Comparison of ENCODE assay signal across 10 cellular contexts in the genomic region with DNA sequence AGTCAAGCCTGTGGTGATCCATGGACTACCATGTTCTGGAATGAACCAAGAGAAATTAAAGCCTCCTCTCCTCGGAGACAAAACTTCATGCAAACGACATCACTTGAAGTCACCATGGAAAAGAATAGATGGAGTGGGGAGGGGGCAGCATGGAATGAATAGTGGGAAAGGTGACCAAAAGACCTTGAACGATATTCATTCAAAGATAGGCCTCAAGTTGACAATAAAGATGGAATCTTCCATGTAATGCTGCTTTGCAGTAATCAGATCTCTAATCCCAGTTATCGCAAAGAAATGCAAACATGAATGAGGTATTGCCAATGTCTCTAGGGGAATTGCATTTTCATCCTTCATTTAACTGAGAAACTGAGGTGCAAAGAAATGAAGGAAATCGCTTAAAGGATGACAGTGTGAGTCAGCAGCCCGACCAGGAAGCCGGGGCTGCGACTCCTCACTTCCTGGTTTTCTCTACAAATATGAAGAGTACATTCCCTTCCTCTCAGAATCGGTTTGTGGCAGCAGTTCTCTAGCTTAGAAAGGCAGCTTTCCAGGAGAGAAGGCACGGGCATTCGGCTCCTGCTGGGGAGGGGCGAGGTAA.
A peak's percentile ranks its signal among the peaks of the same experiment; 100 is the strongest.
DNase-seq lines count a peak whose midpoint lies in the region; ATAC-seq and TF ChIP-seq lines count a peak whose summit lies in the region.
"Had no signal": no experiment of that assay in that cellular context is flagged by ENCODE, and none has a peak within 500 bp of the region (broad histone marks: within the 10 kb centered on the region; RNA-seq: fewer than 3 reads in every experiment).

No MANE protein-coding gene starts in this region.

- peaks cover 12% of the 10 kb centered on the region for H3K27me3 Mint-ChIP-seq in activated naive CD8-positive, alpha-beta T cell treated with anti-CD3 and anti-CD28 coated beads, Interleukin-2, amount 10 ng/mL, durations not matched to agents 7 days and 5 days
- no peaks in the 10 kb centered on the region for H3K27me3 Mint-ChIP-seq in activated naive CD8-positive, alpha-beta T cell treated with anti-CD3 and anti-CD28 coated beads for 36 hours
- H3K27me3 Mint-ChIP-seq in activated naive CD8-positive, alpha-beta T cell treated with anti-CD3 and anti-CD28 coated beads, Interleukin-2, amount 50 U/mL, for 24 hours = no peaks in the 10 kb centered on the region

- H3K4me3 ChIP-seq in upper lobe of left lung = no peak overlapping the region

- TF ChIP-seq POLR2A in upper lobe of left lung (IDR thresholded peaks at IDR 0.05) = no peak

- peaks cover 0 to 10% (median 4%) of the 10 kb centered on the region in 4 donors for H3K4me1 ChIP-seq in upper lobe of left lung

- no peak for TF ChIP-seq EP300 in upper lobe of left lung (IDR thresholded peaks at IDR 0.05)

- no peaks in the 10 kb centered on the region for H3K9me3 Mint-ChIP-seq in activated naive CD8-positive, alpha-beta T cell treated with anti-CD3 and anti-CD28 coated beads, Interleukin-2, amount 10 ng/mL, durations not matched to agents 7 days and 5 days
- no peaks in the 10 kb centered on the region for H3K9me3 Mint-ChIP-seq in activated naive CD8-positive, alpha-beta T cell treated with anti-CD3 and anti-CD28 coated beads for 36 hours
- H3K9me3 Mint-ChIP-seq in activated naive CD8-positive, alpha-beta T cell treated with anti-CD3 and anti-CD28 coated beads, Interleukin-2, amount 50 U/mL, for 24 hours = peaks cover 4% of the 10 kb centered on the region

- POLR2A ChIA-PET in activated naive CD8-positive, alpha-beta T cell treated with anti-CD3 and anti-CD28 coated beads, Interleukin-2, amount 10 ng/mL, durations not matched to agents 7 days and 5 days (lab: Charles Lee) = interaction anchor here (1.0 kb wide), 1 partner anchor 67 kb away, joined by 3 read pairs; no protein-coding TSS in a partner anchor

- H3K36me3 ChIP-seq in upper lobe of left lung = no peaks in the 10 kb centered on the region

- H3K4me1 Mint-ChIP-seq in activated naive CD8-positive, alpha-beta T cell treated with anti-CD3 and anti-CD28 coated beads, Interleukin-2, amount 10 ng/mL, durations not matched to agents 7 days and 5 days = peaks cover 17% of the 10 kb centered on the region
- peaks cover 24% of the 10 kb centered on the region for H3K4me1 Mint-ChIP-seq in activated naive CD8-positive, alpha-beta T cell treated with anti-CD3 and anti-CD28 coated beads for 36 hours
- H3K4me1 Mint-ChIP-seq in activated naive CD8-positive, alpha-beta T cell treated with anti-CD3 and anti-CD28 coated beads, Interleukin-2, amount 50 U/mL, for 24 hours = peaks cover 20% of the 10 kb centered on the region

- H3K27ac ChIP-seq in upper lobe of left lung = peak overlapping the region in 3 of 4 donors; percentile 9 to 52 (median 33)

- peaks cover 6% of the 10 kb centered on the region for H3K36me3 Mint-ChIP-seq in activated naive CD8-positive, alpha-beta T cell treated with anti-CD3 and anti-CD28 coated beads, Interleukin-2, amount 10 ng/mL, durations not matched to agents 7 days and 5 days
- H3K36me3 Mint-ChIP-seq in activated naive CD8-positive, alpha-beta T cell treated with anti-CD3 and anti-CD28 coated beads for 36 hours = peaks cover 4% of the 10 kb centered on the region
- H3K36me3 Mint-ChIP-seq in activated naive CD8-positive, alpha-beta T cell treated with anti-CD3 and anti-CD28 coated beads, Interleukin-2, amount 50 U/mL, for 24 hours (ENCODE audit: low read depth) = no peaks in the 10 kb centered on the region

- DNase-seq in activated naive CD8-positive, alpha-beta T cell treated with anti-CD3 and anti-CD28 coated beads, Interleukin-2, amount 10 ng/mL, durations not matched to agents 7 days and 5 days = no peak
- no peak for DNase-seq in activated naive CD8-positive, alpha-beta T cell treated with anti-CD3 and anti-CD28 coated beads for 36 hours
- no peak for DNase-seq in activated naive CD8-positive, alpha-beta T cell treated with anti-CD3 and anti-CD28 coated beads, Interleukin-2, amount 50 U/mL, for 24 hours
- DNase-seq in left colon = peak; percentile 52 to 54
- peak in 1 of 2 donors; percentile 75 for DNase-seq in upper lobe of left lung
- DNase-seq in islet precursor cell = no peak
- DNase-seq in NCI-H748 (lab: John Stamatoyannopoulos, UW; ENCODE audit: unreplicated experiment) = no peak
- DNase-seq: activated CD4-positive, CD25-positive, alpha-beta regulatory T cell treated with anti-CD3 and anti-CD28 coated beads, Interleukin-2, amount 50 U/mL, for 72 hours; NCI-H187 treated with DMSO at 0.1 percent for 48 hours had no signal

- no peak overlapping the region for H3K4me3 Mint-ChIP-seq in activated naive CD8-positive, alpha-beta T cell treated with anti-CD3 and anti-CD28 coated beads, Interleukin-2, amount 10 ng/mL, durations not matched to agents 7 days and 5 days
- no peak overlapping the region for H3K4me3 Mint-ChIP-seq in activated naive CD8-positive, alpha-beta T cell treated with anti-CD3 and anti-CD28 coated beads for 36 hours
- H3K4me3 Mint-ChIP-seq in activated naive CD8-positive, alpha-beta T cell treated with anti-CD3 and anti-CD28 coated beads, Interleukin-2, amount 50 U/mL, for 24 hours = no peak overlapping the region

- intact Hi-C loops in left colon (cut with DNase I, micrococcal nuclease) = no loop called here

- 46 to 73% methylated on average over 6 to 12 of the region's 12 CpGs for WGBS in upper lobe of left lung, 2 donors

- TF ChIP-seq CTCF in upper lobe of left lung (IDR thresholded peaks at IDR 0.05) = no peak

- H3K9me3 ChIP-seq in upper lobe of left lung = no peaks in the 10 kb centered on the region

- H3K27ac Mint-ChIP-seq in activated naive CD8-positive, alpha-beta T cell treated with anti-CD3 and anti-CD28 coated beads, Interleukin-2, amount 10 ng/mL, durations not matched to agents 7 days and 5 days = peak overlapping the region; percentile 10
- H3K27ac Mint-ChIP-seq in activated naive CD8-positive, alpha-beta T cell treated with anti-CD3 and anti-CD28 coated beads for 36 hours = no peak overlapping the region
- H3K27ac Mint-ChIP-seq in activated naive CD8-positive, alpha-beta T cell treated with anti-CD3 and anti-CD28 coated beads, Interleukin-2, amount 50 U/mL, for 24 hours = peak overlapping the region; percentile 30

- no peaks in the 10 kb centered on the region for H3K27me3 ChIP-seq in upper lobe of left lung

- ATAC-seq in activated naive CD8-positive, alpha-beta T cell treated with anti-CD3 and anti-CD28 coated beads, Interleukin-2, amount 10 ng/mL, durations not matched to agents 7 days and 5 days (ENCODE audit: low read depth) = no peak
- no peak for ATAC-seq in activated naive CD8-positive, alpha-beta T cell treated with anti-CD3 and anti-CD28 coated beads, Interleukin-2, amount 50 U/mL, for 24 hours
- ATAC-seq in left colon (peak; percentile 85), upper lobe of left lung (ENCODE audit: low FRiP score in 2 of 2) (peak in 1 of 2 donors; percentile 60), GM21390 (IDR thresholded peaks at IDR 0.05; ENCODE audit: unreplicated experiment) (no peak)

Comparison
In these comparisons a context has a peak if more than half of its experiments do, and no peak if none do; other contexts are left out.
1. DNase-seq: peak in left colon (2 of 2); none in activated naive CD8-positive, alpha-beta T cell treated with anti-CD3 and anti-CD28 coated beads, Interleukin-2, amount 10 ng/mL, durations not matched to agents 7 days and 5 days (single experiment), activated naive CD8-positive, alpha-beta T cell treated with anti-CD3 and anti-CD28 coated beads for 36 hours (single experiment), activated naive CD8-positive, alpha-beta T cell treated with anti-CD3 and anti-CD28 coated beads, Interleukin-2, amount 50 U/mL, for 24 hours (single experiment), islet precursor cell (single experiment) and NCI-H748 (single experiment).